8 cellular contexts compared by ENCODE assay signal in genomic region chr1:28887835-28888682, GRCh38. TPM values are rescaled to one million over a fixed set of nuclear protein-coding genes. Genes with fewer than 3 reads are reported as not detected.
DNase-seq lines count a peak whose midpoint lies in the region; ATAC-seq and TF ChIP-seq lines count a peak whose summit lies in the region.

No MANE protein-coding gene starts in this region.

- H2AFZ ChIP-seq in OCI-LY7 (ENCODE audit: low read length) = peak overlapping the region; percentile 82; the same call in 1 of the 2 replicates

- peaks cover 44% of the 10 kb centered on the region for H3K4me1 ChIP-seq in OCI-LY7 (ENCODE audit: insufficient read depth, low read length, poor library complexity, severe bottlenecking)

- peak overlapping the region; percentile 92 for H3K4me3 ChIP-seq in GM08714 (ENCODE audit: low read length)
- peak overlapping the region; percentile 92 for H3K4me3 ChIP-seq in OCI-LY7 (ENCODE audit: low read depth, low read length, poor library complexity, severe bottlenecking)

- H3K36me3 Mint-ChIP-seq in endothelial cell (ENCODE audit: low read depth, unreplicated experiment) = peaks cover 7% of the 10 kb centered on the region
- H3K36me3 Mint-ChIP-seq in natural killer cell = no peaks in the 10 kb centered on the region

- H3K9me2 ChIP-seq in OCI-LY7 (ENCODE audit: insufficient read depth, low read length) = no peaks in the 10 kb centered on the region

- H3K27me3 Mint-ChIP-seq in endothelial cell (ENCODE audit: unreplicated experiment) = peaks cover 7% of the 10 kb centered on the region
- no peaks in the 10 kb centered on the region for H3K27me3 Mint-ChIP-seq in natural killer cell (ENCODE audit: low read depth in 2 of 2)

- no peaks in the 10 kb centered on the region for H3K9me3 ChIP-seq in OCI-LY7 (ENCODE audit: low read length)

- TF ChIP-seq CTCF in OCI-LY7 (conservative IDR thresholded peaks at IDR 0.05; ENCODE audit: low read length) (no peak), endothelial cell (IDR thresholded peaks at IDR 0.05; ENCODE audit: unreplicated experiment) (no peak), natural killer cell (IDR thresholded peaks at IDR 0.05) (no peak)

- no peaks in the 10 kb centered on the region for H3K36me3 ChIP-seq in OCI-LY7 (ENCODE audit: insufficient read depth, low read length)

- H3K4me3 Mint-ChIP-seq in endothelial cell (ENCODE audit: unreplicated experiment) (peak overlapping the region; percentile 98), natural killer cell (peak overlapping the region; percentile 95)

- H4K20me1 ChIP-seq in OCI-LY7 (ENCODE audit: insufficient read depth, low read length) = no peaks in the 10 kb centered on the region

- H3K9me3 Mint-ChIP-seq in endothelial cell (ENCODE audit: unreplicated experiment) (no peaks in the 10 kb centered on the region), natural killer cell (no peaks in the 10 kb centered on the region)

- POLR2A ChIA-PET in OCI-LY7 (lab: Charles Lee) = no interaction called here

- CTCF ChIA-PET in OCI-LY7 (lab: Charles Lee; ENCODE audit: unreplicated experiment) = interaction anchor here (0.7 to 0.8 kb wide), 3 partner anchors 31 to 1493 kb away, joined by 3 to 6 read pairs (median 3); partner anchors contain the start of gene TAF12

- intact Hi-C loops in OCI-LY7 (cut with micrococcal nuclease; ENCODE audit: unreplicated experiment) = loop anchor here (1.0 kb wide), 1 partner anchor 26 kb away; the partner anchor contains the start of gene EPB41
- intact Hi-C loops in natural killer cell (cut with micrococcal nuclease) = loop anchor here (1.0 to 5.0 kb wide), 2 partner anchors 39 to 294 kb away; partner anchors contain the start of gene SRSF4

- ATAC-seq in natural killer cell = no peak

- H3K27ac ChIP-seq in OCI-LY7 (ENCODE audit: low read depth, low read length, poor library complexity, severe bottlenecking) = peak overlapping the region; percentile 40

- peaks cover 5% of the 10 kb centered on the region; the same call in 1 of the 2 replicates for H3K79me2 ChIP-seq in OCI-LY7 (ENCODE audit: insufficient read depth, low read depth, low read length)

- H3K27ac Mint-ChIP-seq in endothelial cell (ENCODE audit: unreplicated experiment) = peak overlapping the region; percentile 65
- H3K27ac Mint-ChIP-seq in natural killer cell = peak overlapping the region; percentile 89 to 93

- H3K4me2 ChIP-seq in OCI-LY7 (ENCODE audit: low read length) = peak overlapping the region; percentile 84

- DNase-seq in OCI-LY7 (ENCODE audit: low spot score) (peak; percentile 6), endothelial cell (ENCODE audit: low spot score) (peak; percentile 39), natural killer cell (no peak), NCI-H1436 (lab: John Stamatoyannopoulos, UW) (no peak), OCI-M2 (lab: John Stamatoyannopoulos, UW; ENCODE audit: unreplicated experiment) (no peak), NCI-H510A treated with DMSO at 0.1 percent for 48 hours (lab: John Stamatoyannopoulos, UW) (no peak), SHP77 treated with DMSO at 0.1 percent for 48 hours (lab: John Stamatoyannopoulos, UW) (no peak)

- peaks cover 38% of the 10 kb centered on the region for H3K4me1 Mint-ChIP-seq in endothelial cell (ENCODE audit: unreplicated experiment)
- peaks cover 48 to 58% of the 10 kb centered on the region in 2 donors for H3K4me1 Mint-ChIP-seq in natural killer cell

- BruUV-seq in OCI-LY7 (replicated peaks; lab: Mats Ljungman, UMichigan) = no TSS peak

RNA-seq across cellular contexts. Expression of gene EPB41, which starts 26.3 kb away (rescaled TPM):
- total RNA-seq in OCI-LY7 (2014; rRNA removed; shearing (Covaris generic)) = 103 and 109 TPM in 2 replicates
- total RNA-seq in OCI-LY7 (2022) (102 and 123 TPM in 2 replicates), endothelial cell (ENCODE audit: unreplicated experiment) (82.6 TPM), natural killer cell (100 to 1,000 TPM; 151 to 196 (median 172) TPM)

Comparison
In these comparisons a context has a peak if more than half of its experiments do, and no peak if none do; other contexts are left out.
1. DNase-seq: peak in OCI-LY7 (single experiment) and endothelial cell (single experiment); none in natural killer cell (single experiment), NCI-H1436 (single experiment), OCI-M2 (single experiment), NCI-H510A treated with DMSO at 0.1 percent for 48 hours (single experiment) and SHP77 treated with DMSO at 0.1 percent for 48 hours (single experiment).